In the genomic region with DNA sequence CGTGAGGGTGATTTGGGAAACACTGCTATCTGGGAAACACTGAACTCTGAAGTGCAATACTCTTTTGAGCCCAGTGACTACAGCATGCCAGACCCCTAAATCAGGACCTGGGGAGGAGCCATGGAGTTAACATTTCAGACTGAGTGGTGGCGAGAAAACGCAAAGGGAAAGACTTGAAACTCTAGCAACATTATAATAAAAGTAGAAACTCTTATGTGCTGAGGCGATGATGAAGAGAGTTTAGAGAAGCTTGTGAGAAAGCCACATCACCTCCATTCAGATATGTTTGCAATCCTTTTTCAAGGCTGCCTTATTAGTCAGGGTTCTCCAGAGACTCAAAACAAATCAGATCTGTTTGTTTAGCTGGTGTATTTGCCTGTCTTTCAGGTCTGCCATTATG, we compare ENCODE assay signal across 12 cellular contexts. TPM values are rescaled to one million over a fixed set of nuclear protein-coding genes. Genes with fewer than 3 reads are reported as not detected.
DNase-seq lines count a peak whose midpoint lies in the region; ATAC-seq and TF ChIP-seq lines count a peak whose summit lies in the region.
"Had no signal": no experiment of that assay in that cellular context is flagged by ENCODE, and none has a peak within 500 bp of the region (broad histone marks: within the 10 kb centered on the region; RNA-seq: fewer than 3 reads in every experiment).

No MANE protein-coding gene starts in this region.

- H3K4me3 ChIP-seq in Caco-2 (ENCODE audit: low read depth, low read length) = no peak overlapping the region
- no peak overlapping the region for H3K4me3 ChIP-seq in brain microvascular endothelial cell (ENCODE audit: low read depth, low read length)
- H3K4me3 ChIP-seq: mucosa of descending colon had no signal

- peaks cover 5% of the 10 kb centered on the region; the same call in 1 of the 2 replicates for H3K4me1 ChIP-seq in Caco-2

- no peak overlapping the region for H3K4me3 Mint-ChIP-seq in Caco-2 (ENCODE audit: unreplicated experiment)
- peak overlapping the region in 4 of 5 experiments; percentile 30 to 75 (median 50) for H3K4me3 Mint-ChIP-seq in brain

- H3K4me1 Mint-ChIP-seq in Caco-2 (ENCODE audit: low read depth, unreplicated experiment) (peaks cover 13% of the 10 kb centered on the region), brain (peaks cover 43% of the 10 kb centered on the region)

- POLR2A ChIA-PET in Caco-2 (lab: Charles Lee) = interaction anchor here (4.3 kb wide), 1 partner anchor 21 kb away, joined by 30 read pairs; no protein-coding TSS in a partner anchor

- DNase-seq in Caco-2 = no peak
- DNase-seq in NCI-H82 (lab: John Stamatoyannopoulos, UW) = no peak
- no peak for DNase-seq in brain microvascular endothelial cell
- DNase-seq: CD8-positive, alpha-beta memory T cell; dorsolateral prefrontal cortex; immature natural killer cell; mucosa of descending colon; NCI-H2107; substantia nigra had no signal

- in situ Hi-C loops in brain microvascular endothelial cell (cut with HindIII; ENCODE audit: low pct_ligation_motif_present, low sequenced_read_pairs) = no loop called here

- H3K27ac Mint-ChIP-seq in Caco-2 (ENCODE audit: unreplicated experiment) = peak overlapping the region; percentile 100
- H3K27ac Mint-ChIP-seq in brain = peak overlapping the region in 2 of 5 experiments; percentile 48 to 57

- H3K36me3 ChIP-seq in Caco-2 (ENCODE audit: control insufficient read depth, insufficient read depth, low read length) = peaks cover 6% of the 10 kb centered on the region
- H3K36me3 ChIP-seq in KOPT-K1 (ENCODE audit: insufficient read depth, low read length) = peaks cover 64% of the 10 kb centered on the region
- H3K36me3 ChIP-seq in brain microvascular endothelial cell (replicated peaks) = peaks cover 7% of the 10 kb centered on the region

- no TSS peak for BruUV-seq in Caco-2 (replicated peaks; lab: Mats Ljungman, UMichigan)

- H3K36me3 Mint-ChIP-seq in Caco-2 (ENCODE audit: insufficient read depth, unreplicated experiment) = peaks cover 82% of the 10 kb centered on the region
- H3K36me3 Mint-ChIP-seq in brain = peaks cover 14% of the 10 kb centered on the region

- H3K9me3 ChIP-seq in Caco-2 (no peaks in the 10 kb centered on the region), KOPT-K1 (ENCODE audit: insufficient read depth, low read length, poor library complexity, severe bottlenecking) (no peaks in the 10 kb centered on the region)
- H3K9me3 ChIP-seq: mucosa of descending colon had no signal

- ATAC-seq in HG03442 (IDR thresholded peaks at IDR 0.05; ENCODE audit: unreplicated experiment) = no peak
- ATAC-seq: mucosa of descending colon had no signal

- H3K27me3 ChIP-seq in Caco-2 (replicated peaks; ENCODE audit: control insufficient read depth, insufficient read depth, low read length) (no peaks in the 10 kb centered on the region), brain microvascular endothelial cell (replicated peaks) (no peaks in the 10 kb centered on the region)
- H3K27me3 ChIP-seq: dorsolateral prefrontal cortex had no signal

- H3K9me3 Mint-ChIP-seq in Caco-2 (ENCODE audit: unreplicated experiment) (no peaks in the 10 kb centered on the region), brain (no peaks in the 10 kb centered on the region)
- H3K9me3 Mint-ChIP-seq: CD8-positive, alpha-beta memory T cell; immature natural killer cell had no signal

- CTCF ChIA-PET in Caco-2 (lab: Charles Lee) = no interaction called here

- TF ChIP-seq CTCF in Caco-2 (IDR thresholded peaks at IDR 0.05; ENCODE audit: insufficient read depth in 1 of 2, low read depth in 1 of 2, low read length in 1 of 2, severe bottlenecking in 1 of 2, unreplicated experiment in 1 of 2) (no peak), brain (conservative IDR thresholded peaks at IDR 0.05) (no peak), brain microvascular endothelial cell (IDR thresholded peaks at IDR 0.05; ENCODE audit: low read depth, low read length, missing control alignments) (no peak)

- intact Hi-C loops in Caco-2 (cut with micrococcal nuclease; ENCODE audit: unreplicated experiment) = no loop called here

- peak overlapping the region; percentile 22 for H3K27ac ChIP-seq in KOPT-K1 (ENCODE audit: low read depth, low read length, poor library complexity, severe bottlenecking)
- H3K27ac ChIP-seq in brain microvascular endothelial cell = no peak overlapping the region

- H3K27me3 Mint-ChIP-seq in Caco-2 (ENCODE audit: insufficient read depth, unreplicated experiment) (no peaks in the 10 kb centered on the region), brain (peaks cover 10% of the 10 kb centered on the region)
- H3K27me3 Mint-ChIP-seq: CD8-positive, alpha-beta memory T cell had no signal

RNA-seq across cellular contexts. Expression of a gene that starts 1.9 kb away (rescaled TPM):
- 83.4 and 86.1 TPM in 2 replicates for total RNA-seq in Caco-2 (2022)
- 74.9 TPM for polyA plus RNA-seq in brain (ENCODE audit: insufficient read depth, low read depth, low replicate concordance)

RNA-seq across cellular contexts. Expression of a gene that starts 2.2 kb away (rescaled TPM):
- total RNA-seq in Caco-2 (2022) = 190 and 197 TPM in 2 replicates
- 370 TPM for polyA plus RNA-seq in brain (ENCODE audit: insufficient read depth, low read depth, low replicate concordance)

RNA-seq across cellular contexts. Expression of a gene that starts 22.2 kb away (rescaled TPM):
- total RNA-seq in Caco-2 (2022) = 108 and 116 TPM in 2 replicates
- 103 TPM for polyA plus RNA-seq in brain (ENCODE audit: insufficient read depth, low read depth, low replicate concordance)

RNA-seq across cellular contexts. Expression of a gene that starts 33.5 kb away (rescaled TPM):
- total RNA-seq in Caco-2 (2022) = 30.6 and 36.3 TPM in 2 replicates
- 266 TPM for polyA plus RNA-seq in brain (ENCODE audit: insufficient read depth, low read depth, low replicate concordance)

RNA-seq across cellular contexts. Expression of a gene that starts 42.1 kb away (rescaled TPM):
- 165 and 169 TPM in 2 replicates for total RNA-seq in Caco-2 (2022)
- 70.8 TPM for polyA plus RNA-seq in brain (ENCODE audit: insufficient read depth, low read depth, low replicate concordance)
